ENCODE assay signal across 23 cellular contexts in the genomic region with DNA sequence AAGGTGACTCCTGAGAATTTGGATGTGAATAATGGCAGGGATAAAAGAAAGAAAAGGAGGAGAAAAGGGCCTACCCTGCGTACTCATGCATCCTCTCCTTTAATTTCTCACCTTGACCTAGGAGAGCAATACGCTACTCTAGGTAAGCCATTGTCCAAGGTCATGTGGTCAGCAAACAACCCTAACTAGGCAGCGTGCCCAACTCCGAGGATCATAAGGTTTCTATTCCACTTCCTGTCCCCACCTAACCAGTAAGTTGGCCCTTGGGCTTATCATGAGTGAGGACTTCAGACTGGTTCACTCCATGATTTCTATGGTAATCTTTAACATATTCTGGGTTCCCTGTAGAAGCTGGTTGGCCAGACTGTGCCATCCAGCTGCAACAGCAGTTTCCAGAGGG.
"Had no signal": no experiment of that assay in that cellular context is flagged by ENCODE, and none has a peak within 500 bp of the region (broad histone marks: within the 10 kb centered on the region; RNA-seq: fewer than 3 reads in every experiment).

No MANE protein-coding gene starts in this region.

- H3K36me3 Mint-ChIP-seq: memory B cell; mesothelial cell of epicardium; naive thymus-derived CD4-positive, alpha-beta T cell had no signal

- H3K4me3 ChIP-seq: colonic mucosa, esophagus squamous epithelium, gastrocnemius medialis, heart right ventricle, left lung, lower lobe of right lung, mucosa of descending colon had no signal

- H3K27ac ChIP-seq: colonic mucosa, epithelial cell of prostate, esophagus squamous epithelium, gastrocnemius medialis, heart right ventricle, left lung, lower lobe of right lung had no signal

- H3K27me3 Mint-ChIP-seq: dendritic cell treated with granulocyte-macrophage colony-stimulating factor and Interleukin-4, amounts not matched to agents 40 ng/mL and 50 ng/mL, for 4 days had no signal

- H3K4me1 Mint-ChIP-seq: memory B cell had no signal

- H3K36me3 ChIP-seq: colonic mucosa, esophagus squamous epithelium, gastrocnemius medialis, heart right ventricle, left lung, lower lobe of right lung had no signal

- DNase-seq: colonic mucosa; cortex of kidney; effector CD8-positive, alpha-beta T cell; effector memory CD8-positive, alpha-beta T cell; endodermal cell; erythroblast; esophagus squamous epithelium; foreskin fibroblast; foreskin melanocyte; glutamatergic neuron; head of caudate nucleus; hippocampal formation; left cardiac atrium; left lung; lower lobe of right lung; mucosa of descending colon; naive thymus-derived CD4-positive, alpha-beta T cell had no signal

- H3K4me1 ChIP-seq: colonic mucosa, gastrocnemius medialis, left lung, lower lobe of right lung had no signal

- H3K27me3 ChIP-seq: colonic mucosa, gastrocnemius medialis had no signal

- H3K9me3 Mint-ChIP-seq: dendritic cell treated with granulocyte-macrophage colony-stimulating factor and Interleukin-4, amounts not matched to agents 40 ng/mL and 50 ng/mL, for 4 days; effector memory CD8-positive, alpha-beta T cell; endodermal cell; memory B cell; mesothelial cell of epicardium had no signal

- H3K9me3 ChIP-seq: colonic mucosa, esophagus squamous epithelium, gastrocnemius medialis, heart right ventricle, left lung, lower lobe of right lung, mucosa of descending colon had no signal

- H3K27ac Mint-ChIP-seq: dendritic cell treated with granulocyte-macrophage colony-stimulating factor and Interleukin-4, amounts not matched to agents 40 ng/mL and 50 ng/mL, for 4 days; effector memory CD8-positive, alpha-beta T cell; endodermal cell; memory B cell; mesothelial cell of epicardium; naive thymus-derived CD4-positive, alpha-beta T cell had no signal

- H3K4me3 Mint-ChIP-seq: dendritic cell treated with granulocyte-macrophage colony-stimulating factor and Interleukin-4, amounts not matched to agents 40 ng/mL and 50 ng/mL, for 4 days; effector memory CD8-positive, alpha-beta T cell; endodermal cell; memory B cell; mesothelial cell of epicardium; naive thymus-derived CD4-positive, alpha-beta T cell had no signal

- ATAC-seq: effector memory CD8-positive, alpha-beta T cell; left lung; lower lobe of right lung; mucosa of descending colon; naive thymus-derived CD4-positive, alpha-beta T cell had no signal
